Comparison of ENCODE assay signal across 19 cellular contexts in genomic region chr3:12615263-12615662, GRCh38. TPM values are rescaled to one million over a fixed set of nuclear protein-coding genes. Genes with fewer than 3 reads are reported as not detected.
DNase-seq lines count a peak whose midpoint lies in the region; ATAC-seq and TF ChIP-seq lines count a peak whose summit lies in the region.
"Had no signal": no experiment of that assay in that cellular context is flagged by ENCODE, and none has a peak within 500 bp of the region (broad histone marks: within the 10 kb centered on the region; RNA-seq: fewer than 3 reads in every experiment).

No MANE protein-coding gene starts in this region.

- peak overlapping the region; percentile 20 for H3K27ac Mint-ChIP-seq in activated T-cell treated with anti-CD3 and anti-CD28 coated beads, Interleukin-2, amount 50 U/mL, for 24 hours
- H3K27ac Mint-ChIP-seq in central memory CD8-positive, alpha-beta T cell (ENCODE audit: low read depth): peak overlapping the region; percentile 16
- peak overlapping the region; percentile 71 for H3K27ac Mint-ChIP-seq in nephron progenitor cell

- no peaks in the 10 kb centered on the region for H3K9me3 Mint-ChIP-seq in activated T-cell treated with anti-CD3 and anti-CD28 coated beads, Interleukin-2, amount 50 U/mL, for 24 hours
- H3K9me3 Mint-ChIP-seq in central memory CD8-positive, alpha-beta T cell: no peaks in the 10 kb centered on the region
- H3K9me3 Mint-ChIP-seq in nephron progenitor cell: no peaks in the 10 kb centered on the region

- peaks cover 4% of the 10 kb centered on the region for H3K4me1 ChIP-seq in IMR-90 (ENCODE audit: control insufficient read depth, insufficient read depth, low read length)

- H3K4ac ChIP-seq in IMR-90 (ENCODE audit: low read depth, low read length): no peak overlapping the region

- no peaks in the 10 kb centered on the region for H3K27me3 Mint-ChIP-seq in activated T-cell treated with anti-CD3 and anti-CD28 coated beads, Interleukin-2, amount 50 U/mL, for 24 hours
- no peaks in the 10 kb centered on the region for H3K27me3 Mint-ChIP-seq in central memory CD8-positive, alpha-beta T cell
- no peaks in the 10 kb centered on the region for H3K27me3 Mint-ChIP-seq in nephron progenitor cell (ENCODE audit: low read depth, poor library complexity)

- no peak overlapping the region for H3K14ac ChIP-seq in IMR-90 (replicated peaks; ENCODE audit: low read depth, low read length)

- WGBS in IMR-90 (ENCODE audit: extremely low coverage in 2 of 2, insufficient read length in 1 of 2), 2 experiments: 100% methylated on average over 2 of the region's 4 CpGs; no CpG with 5 or more reads in 1 of the 2 experiments

- H3K4me1 Mint-ChIP-seq in activated T-cell treated with anti-CD3 and anti-CD28 coated beads, Interleukin-2, amount 50 U/mL, for 24 hours (ENCODE audit: low read depth): peaks cover 49% of the 10 kb centered on the region
- peaks cover 27% of the 10 kb centered on the region for H3K4me1 Mint-ChIP-seq in central memory CD8-positive, alpha-beta T cell
- H3K4me1 Mint-ChIP-seq in nephron progenitor cell: peaks cover 4% of the 10 kb centered on the region

- no peak overlapping the region for H2BK5ac ChIP-seq in IMR-90 (ENCODE audit: low read depth, low read length, poor library complexity, severe bottlenecking)

- no peak overlapping the region for H4K5ac ChIP-seq in IMR-90 (ENCODE audit: low read depth, low read length)

- POLR2A ChIA-PET in IMR-90 (lab: Charles Lee; ENCODE audit: unreplicated experiment): no interaction called here

- H3K9me3 ChIP-seq in IMR-90 (ENCODE audit: control insufficient read depth, insufficient read depth, low read length): no peaks in the 10 kb centered on the region
- H3K9me3 ChIP-seq: MG63 had no signal

- H3K79me1 ChIP-seq in IMR-90 (ENCODE audit: low read depth in 1 of 2, low read length in 2 of 2): peaks cover 38 to 69% of the 10 kb centered on the region in 2 experiments

- H3K27me3 ChIP-seq in IMR-90 (ENCODE audit: control insufficient read depth, insufficient read depth, low read length): no peaks in the 10 kb centered on the region
- H3K27me3 ChIP-seq: MG63 had no signal

- dilution Hi-C loops in IMR-90 (cut with HindIII; ENCODE audit: low sequenced_read_pairs, unreplicated experiment): no loop called here

- CTCF ChIA-PET in IMR-90 (lab: Yijun Ruan, JAX): interaction anchor here (0.5 to 0.8 kb wide), 2 partner anchors 10 to 28 kb away, joined by 3 to 6 read pairs; no protein-coding TSS in a partner anchor

- peaks cover 67% of the 10 kb centered on the region for H3K36me3 Mint-ChIP-seq in activated T-cell treated with anti-CD3 and anti-CD28 coated beads, Interleukin-2, amount 50 U/mL, for 24 hours (ENCODE audit: low read depth)
- H3K36me3 Mint-ChIP-seq in central memory CD8-positive, alpha-beta T cell (ENCODE audit: insufficient read depth): peaks cover 32% of the 10 kb centered on the region
- peaks cover 63% of the 10 kb centered on the region for H3K36me3 Mint-ChIP-seq in nephron progenitor cell (ENCODE audit: low read depth)

- TF ChIP-seq POLR2A in IMR-90 (IDR thresholded peaks at IDR 0.05; ENCODE audit: low read depth, low read length): no peak

- no peak overlapping the region for H3K9ac ChIP-seq in IMR-90 (ENCODE audit: low read depth, low read length)

- H3K36me3 ChIP-seq in IMR-90 (ENCODE audit: control insufficient read depth, insufficient read depth, low read length): peaks cover 25% of the 10 kb centered on the region

- TF ChIP-seq CTCF in IMR-90 (conservative IDR thresholded peaks at IDR 0.05; ENCODE audit: low read depth, low read length): no peak
- no peak for TF ChIP-seq CTCF in nephron progenitor cell (IDR thresholded peaks at IDR 0.05)

- no peak for DNase-seq in activated T-cell treated with anti-CD3 and anti-CD28 coated beads, Interleukin-2, amount 50 U/mL, for 24 hours
- DNase-seq in activated T-cell treated with anti-CD3 and anti-CD28 coated beads, Interleukin-2, amount 50 U/mL, for 48 hours: no peak
- DNase-seq in IMR-90: no peak
- DNase-seq in central memory CD8-positive, alpha-beta T cell (ENCODE audit: low spot score in 2 of 2): no peak
- no peak for DNase-seq in nephron progenitor cell
- DNase-seq in stimulated activated CD4-positive, alpha-beta T cell treated with anti-CD3 and anti-CD28 coated beads, Interleukin-15, amount 100 ng/mL, for 24 hours: no peak
- no peak for DNase-seq in OCI-M1 (lab: John Stamatoyannopoulos, UW)
- DNase-seq in activated CD4-positive, alpha-beta T cell treated with anti-CD3 and anti-CD28 coated beads, Interleukin-2, amount 50 U/mL, for 48 hours: no peak
- DNase-seq: AML-193, C1 segment of cervical spinal cord, DMS53, GDM1, MG63, NCI-H1417, NCI-H1694 treated with DMSO at 0.1 percent for 48 hours, NCI-H446 treated with DMSO at 0.1 percent for 48 hours, NCI-H526 treated with DMSO at 0.1 percent for 48 hours, PC-3, SHP77 had no signal

- 0 out of 2 replicates have a peak overlapping the region, but pooled peaks have one; percentile 33 for H3K23ac ChIP-seq in IMR-90 (ENCODE audit: low read depth, low read length)

- H3K4me2 ChIP-seq in IMR-90 (ENCODE audit: low read depth, low read length): no peak overlapping the region

- H2BK15ac ChIP-seq in IMR-90 (ENCODE audit: low read depth, low read length): no peak overlapping the region

- H4K8ac ChIP-seq in IMR-90 (ENCODE audit: low read depth in 2 of 2, low read length in 2 of 2): no peak overlapping the region

- TF ChIP-seq RAD21 in IMR-90 (IDR thresholded peaks at IDR 0.05; ENCODE audit: low read length): no peak

- peaks cover 7% of the 10 kb centered on the region; the same call in 1 of the 2 replicates for H3K9me1 ChIP-seq in IMR-90 (ENCODE audit: insufficient read depth, low read length)

- in situ Hi-C loops in IMR-90 (cut with MboI; ENCODE audit: low sequenced_read_pairs): no loop called here

- BruUV-seq in IMR-90 (replicated peaks; lab: Mats Ljungman, UMichigan): no TSS peak

- ATAC-seq in IMR-90 (ENCODE audit: low read depth): no peak
- ATAC-seq in central memory CD8-positive, alpha-beta T cell (replicated peaks; ENCODE audit: extremely low read depth, poor library complexity, severe bottlenecking): no peak
- ATAC-seq: PC-3 had no signal

- no peak overlapping the region for H4K91ac ChIP-seq in IMR-90 (ENCODE audit: insufficient read depth, low read depth, low read length)

- intact Hi-C loops in IMR-90 (cut with micrococcal nuclease): no loop called here

- peaks cover 23% of the 10 kb centered on the region for H4K20me1 ChIP-seq in IMR-90 (ENCODE audit: insufficient read depth, low read length)

- no peak overlapping the region for H2BK120ac ChIP-seq in IMR-90 (ENCODE audit: low read depth, low read length)

- no peak overlapping the region for H2AK5ac ChIP-seq in IMR-90 (ENCODE audit: low read depth, low read length)

- H2BK20ac ChIP-seq in IMR-90 (ENCODE audit: low read depth, low read length): no peak overlapping the region

- no peak overlapping the region for H3K18ac ChIP-seq in IMR-90 (ENCODE audit: low read depth, low read length)

- no peak overlapping the region for H3K4me3 ChIP-seq in IMR-90 (ENCODE audit: insufficient read depth, low read depth, low read length)
- H3K4me3 ChIP-seq: MG63 had no signal

- H2AFZ ChIP-seq in IMR-90 (replicated peaks; ENCODE audit: low read length, poor library complexity): no peak overlapping the region

- no peak overlapping the region for H3K4me3 Mint-ChIP-seq in activated T-cell treated with anti-CD3 and anti-CD28 coated beads, Interleukin-2, amount 50 U/mL, for 24 hours
- no peak overlapping the region for H3K4me3 Mint-ChIP-seq in central memory CD8-positive, alpha-beta T cell
- H3K4me3 Mint-ChIP-seq in nephron progenitor cell: no peak overlapping the region

- no peak overlapping the region for H3K56ac ChIP-seq in IMR-90 (ENCODE audit: extremely low read depth, insufficient read depth, low read length)

- no peak overlapping the region for H2AK9ac ChIP-seq in IMR-90 (replicated peaks; ENCODE audit: low read depth, low read length, poor library complexity)

- H3K27ac ChIP-seq in IMR-90 (ENCODE audit: insufficient read depth, low read length): no peak overlapping the region

TF ChIP-seq in IMR-90, 13 proteins besides CTCF, POLR2A, EP300 and RAD21 (continues in another document):
- TF ChIP-seq, protein P1, sequence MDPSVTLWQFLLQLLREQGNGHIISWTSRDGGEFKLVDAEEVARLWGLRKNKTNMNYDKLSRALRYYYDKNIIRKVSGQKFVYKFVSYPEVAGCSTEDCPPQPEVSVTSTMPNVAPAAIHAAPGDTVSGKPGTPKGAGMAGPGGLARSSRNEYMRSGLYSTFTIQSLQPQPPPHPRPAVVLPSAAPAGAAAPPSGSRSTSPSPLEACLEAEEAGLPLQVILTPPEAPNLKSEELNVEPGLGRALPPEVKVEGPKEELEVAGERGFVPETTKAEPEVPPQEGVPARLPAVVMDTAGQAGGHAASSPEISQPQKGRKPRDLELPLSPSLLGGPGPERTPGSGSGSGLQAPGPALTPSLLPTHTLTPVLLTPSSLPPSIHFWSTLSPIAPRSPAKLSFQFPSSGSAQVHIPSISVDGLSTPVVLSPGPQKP (IDR thresholded peaks at IDR 0.05; ENCODE audit: borderline replicate concordance, low read depth, low read length): no peak
- TF ChIP-seq RFX5 (IDR thresholded peaks at IDR 0.05; ENCODE audit: low read depth, low read length) (no peak), CHD1 (IDR thresholded peaks at IDR 0.05; ENCODE audit: low read depth, low read length) (no peak), NFE2L2 (IDR thresholded peaks at IDR 0.05; ENCODE audit: low read depth, low read length) (no peak), MAFK (IDR thresholded peaks at IDR 0.05; ENCODE audit: low read depth, low read length) (no peak), BHLHE40 (IDR thresholded peaks at IDR 0.05; ENCODE audit: low read depth, low read length) (no peak), RCOR1 (IDR thresholded peaks at IDR 0.05; ENCODE audit: insufficient replicate concordance, low read length) (no peak), CEBPB (IDR thresholded peaks at IDR 0.05; ENCODE audit: low read depth, low read length) (no peak), SMC3 (IDR thresholded peaks at IDR 0.05; ENCODE audit: low read depth, low read length) (no peak)

RNA-seq across cellular contexts. Expression of gene RAF1, which starts 48.7 kb away (rescaled TPM):
- total RNA-seq in IMR-90 (2012; rRNA removed): 128 and 151 TPM in 2 replicates
- polyA plus RNA-seq in IMR-90 (2012; rRNA removed): 101 and 115 TPM in 2 replicates
- 38.5 and 44.5 TPM in 2 replicates for polyA plus RNA-seq in IMR-90 (2012; cell fraction: cytosol; rRNA removed)
- polyA plus RNA-seq in IMR-90 (2012; cell fraction: nucleus; rRNA removed; ENCODE audit: low replicate concordance): 102 and 261 TPM in 2 replicates

RNA-seq across cellular contexts. Expression of gene MKRN2, which starts 58.4 kb away (rescaled TPM):
- total RNA-seq in IMR-90 (2012; rRNA removed): 65.6 and 65.8 TPM in 2 replicates
- polyA plus RNA-seq in IMR-90 (2012; rRNA removed): 43.5 and 44.4 TPM in 2 replicates
- 35.3 and 42.3 TPM in 2 replicates for polyA plus RNA-seq in IMR-90 (2012; cell fraction: cytosol; rRNA removed)
- polyA plus RNA-seq in IMR-90 (2012; cell fraction: nucleus; rRNA removed; ENCODE audit: low replicate concordance): 21.5 and 30.4 TPM in 2 replicates

Comparison
In these comparisons a context has a peak if more than half of its experiments do, and no peak if none do; other contexts are left out.
1. H3K27ac Mint-ChIP-seq: peak in every context shown above with its lines; median percentile 71 in nephron progenitor cell; 20 in activated T-cell treated with anti-CD3 and anti-CD28 coated beads, Interleukin-2, amount 50 U/mL, for 24 hours; 16 in central memory CD8-positive, alpha-beta T cell.